12 cellular contexts compared by ENCODE assay signal in genomic region chr13:20264271-20265018, GRCh38. TPM values are rescaled to one million over a fixed set of nuclear protein-coding genes. Genes with fewer than 3 reads are reported as not detected.
DNase-seq lines count a peak whose midpoint lies in the region; ATAC-seq and TF ChIP-seq lines count a peak whose summit lies in the region.
"Had no signal": no experiment of that assay in that cellular context is flagged by ENCODE, and none has a peak within 500 bp of the region (broad histone marks: within the 10 kb centered on the region; RNA-seq: fewer than 3 reads in every experiment).

No MANE protein-coding gene starts in this region.

- no peak overlapping the region for H3K4me3 ChIP-seq in upper lobe of left lung
- H3K4me3 ChIP-seq: smooth muscle cell had no signal

- H3K27me3 ChIP-seq in upper lobe of left lung: no peaks in the 10 kb centered on the region

- no peaks in the 10 kb centered on the region for H3K36me3 ChIP-seq in upper lobe of left lung

- TF ChIP-seq POLR2A in upper lobe of left lung (IDR thresholded peaks at IDR 0.05): no peak

- no peaks in the 10 kb centered on the region for H3K36me3 Mint-ChIP-seq in stimulated activated naive B cell treated with anti-CD40 and anti-IgM and Interleukin-4, amounts not matched to agents 10 μg/mL and 1 μg/mL and 100 μg/mL, for 72 hours

- ATAC-seq in GM21737 (IDR thresholded peaks at IDR 0.05; ENCODE audit: unreplicated experiment) (peak; percentile 99), HG03196 (IDR thresholded peaks at IDR 0.05; ENCODE audit: unreplicated experiment) (peak; percentile 100), Right ventricle myocardium superior (ENCODE audit: poor library complexity) (no peak), upper lobe of left lung (ENCODE audit: low FRiP score in 2 of 2) (no peak)
- peak; percentile 89 to 97 for ATAC-seq in stimulated activated naive B cell treated with anti-CD40 and anti-IgM and Interleukin-4, amounts not matched to agents 10 μg/mL and 1 μg/mL and 100 μg/mL, for 72 hours (replicated peaks)

- intact Hi-C loops in Right ventricle myocardium superior (cut with DNase I): no loop called here

- peak overlapping the region; percentile 32 for H3K27ac Mint-ChIP-seq in stimulated activated naive B cell treated with anti-CD40 and anti-IgM and Interleukin-4, amounts not matched to agents 10 μg/mL and 1 μg/mL and 100 μg/mL, for 72 hours
- H3K27ac Mint-ChIP-seq: stimulated activated naive CD8-positive, alpha-beta T cell treated with anti-CD3 and anti-CD28 coated beads, Interleukin-15, Interleukin-2, amounts not matched to agents 100 ng/mL and 50 ng/mL, for 24 hours had no signal

- H3K4me1 Mint-ChIP-seq in stimulated activated naive B cell treated with anti-CD40 and anti-IgM and Interleukin-4, amounts not matched to agents 10 μg/mL and 1 μg/mL and 100 μg/mL, for 72 hours: peaks cover 0 to 1% of the 10 kb centered on the region in 2 donors

- no peaks in the 10 kb centered on the region for H3K4me1 ChIP-seq in upper lobe of left lung

- no peak for TF ChIP-seq CTCF in upper lobe of left lung (IDR thresholded peaks at IDR 0.05)

- DNase-seq in stimulated activated CD4-positive, alpha-beta T cell treated with anti-CD3 and anti-CD28 coated beads, Interleukin-15, amount 100 ng/mL, for 24 hours: peak; percentile 10
- DNase-seq in stimulated activated CD4-positive, alpha-beta T cell treated with anti-CD3 and anti-CD28 coated beads, Interleukin-2, amount 100 ng/mL, for 48 hours: no peak
- DNase-seq in stimulated activated naive B cell treated with anti-CD40 and anti-IgM and Interleukin-4, amounts not matched to agents 10 μg/mL and 1 μg/mL and 100 μg/mL, for 72 hours: peak; percentile 4
- DNase-seq in A172 (ENCODE audit: low spot score): no peak
- no peak for DNase-seq in Right ventricle myocardium superior
- no peak for DNase-seq in upper lobe of left lung
- DNase-seq: activated CD4-positive, alpha-beta T cell treated with anti-CD3 and anti-CD28 coated beads for 1 hour; amniotic stem cell had no signal

- peaks cover 13 to 19% of the 10 kb centered on the region in 2 donors for H3K27me3 Mint-ChIP-seq in stimulated activated naive B cell treated with anti-CD40 and anti-IgM and Interleukin-4, amounts not matched to agents 10 μg/mL and 1 μg/mL and 100 μg/mL, for 72 hours

- H3K27ac ChIP-seq in upper lobe of left lung: no peak overlapping the region

- peaks cover 2 to 4% of the 10 kb centered on the region in 2 donors for H3K9me3 Mint-ChIP-seq in stimulated activated naive B cell treated with anti-CD40 and anti-IgM and Interleukin-4, amounts not matched to agents 10 μg/mL and 1 μg/mL and 100 μg/mL, for 72 hours
- H3K9me3 Mint-ChIP-seq: stimulated activated naive CD8-positive, alpha-beta T cell treated with anti-CD3 and anti-CD28 coated beads, Interleukin-15, Interleukin-2, amounts not matched to agents 100 ng/mL and 50 ng/mL, for 24 hours had no signal

- no peak overlapping the region for H3K4me3 Mint-ChIP-seq in stimulated activated naive B cell treated with anti-CD40 and anti-IgM and Interleukin-4, amounts not matched to agents 10 μg/mL and 1 μg/mL and 100 μg/mL, for 72 hours
- H3K4me3 Mint-ChIP-seq: stimulated activated naive CD8-positive, alpha-beta T cell treated with anti-CD3 and anti-CD28 coated beads, Interleukin-15, Interleukin-2, amounts not matched to agents 100 ng/mL and 50 ng/mL, for 24 hours had no signal

- 77 to 83% methylated on average over 9 of the region's 9 CpGs for WGBS in upper lobe of left lung, 2 donors

- no peaks in the 10 kb centered on the region for H3K9me3 ChIP-seq in upper lobe of left lung

- no peak for TF ChIP-seq EP300 in upper lobe of left lung (IDR thresholded peaks at IDR 0.05)

RNA-seq across cellular contexts. Expression of gene GJB6, which starts 32.3 kb away (rescaled TPM):
- total RNA-seq in A172 (2014; rRNA removed; shearing (Covaris generic)): not detected in 2 replicates
- total RNA-seq in Right ventricle myocardium superior (not detected), upper lobe of left lung (not detected)

Comparison
In these comparisons a context has a peak if more than half of its experiments do, and no peak if none do; other contexts are left out.
1. DNase-seq: peak in stimulated activated CD4-positive, alpha-beta T cell treated with anti-CD3 and anti-CD28 coated beads, Interleukin-15, amount 100 ng/mL, for 24 hours (single experiment) and stimulated activated naive B cell treated with anti-CD40 and anti-IgM and Interleukin-4, amounts not matched to agents 10 μg/mL and 1 μg/mL and 100 μg/mL, for 72 hours (single experiment); none in stimulated activated CD4-positive, alpha-beta T cell treated with anti-CD3 and anti-CD28 coated beads, Interleukin-2, amount 100 ng/mL, for 48 hours (0 of 2), A172 (single experiment), Right ventricle myocardium superior (single experiment) and upper lobe of left lung (0 of 2).
2. ATAC-seq: peak in GM21737 (single experiment), HG03196 (single experiment) and stimulated activated naive B cell treated with anti-CD40 and anti-IgM and Interleukin-4, amounts not matched to agents 10 μg/mL and 1 μg/mL and 100 μg/mL, for 72 hours (2 of 2); none in Right ventricle myocardium superior (single experiment) and upper lobe of left lung (0 of 2).